ENCODE assay signal across 1 cellular context in the genomic region with DNA sequence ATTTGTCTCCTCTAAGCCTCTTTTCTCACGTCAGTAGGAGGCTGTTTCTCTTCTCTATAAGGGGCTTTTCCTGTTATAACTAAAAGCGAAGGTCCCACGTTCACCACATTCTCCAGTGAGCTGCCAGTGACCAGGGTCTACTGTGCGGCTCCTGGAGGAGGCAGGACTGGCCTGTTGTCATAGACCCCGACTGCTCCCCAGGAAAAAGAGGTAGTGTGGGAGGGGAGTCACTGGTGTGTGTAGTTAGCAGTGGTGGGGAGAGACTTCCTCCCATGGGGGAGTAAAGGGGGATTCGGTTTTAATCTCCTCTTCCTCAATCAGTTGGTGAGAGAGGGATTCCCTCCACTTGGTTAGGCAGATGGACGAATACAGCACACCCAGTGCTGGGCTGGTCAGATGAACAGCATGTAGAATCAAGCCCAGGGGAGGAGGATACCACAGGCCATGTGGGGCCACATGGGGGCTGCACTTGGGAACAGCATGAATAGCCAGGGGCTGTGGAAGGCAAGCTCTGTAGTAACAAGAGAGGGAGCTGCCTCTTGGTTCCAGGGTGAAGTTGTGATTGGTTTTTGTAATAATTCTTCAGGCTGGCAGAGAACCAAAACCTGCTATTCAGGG.
TF ChIP-seq lines count a peak whose summit lies in the region.

No MANE protein-coding gene starts in this region.

TF ChIP-seq in IMR-90, 13 proteins besides CTCF, POLR2A, EP300 and RAD21:
- TF ChIP-seq CEBPB (IDR thresholded peaks at IDR 0.05; ENCODE audit: low read depth, low read length): no peak
- no peak for TF ChIP-seq MAFK (IDR thresholded peaks at IDR 0.05; ENCODE audit: low read depth, low read length)
- TF ChIP-seq NFE2L2 (IDR thresholded peaks at IDR 0.05; ENCODE audit: low read depth, low read length): no peak
- TF ChIP-seq RFX5 (IDR thresholded peaks at IDR 0.05; ENCODE audit: low read depth, low read length): no peak
- TF ChIP-seq RCOR1 (IDR thresholded peaks at IDR 0.05; ENCODE audit: insufficient replicate concordance, low read length): no peak
- no peak for TF ChIP-seq FOS (IDR thresholded peaks at IDR 0.05; ENCODE audit: low read depth, low read length)
- no peak for TF ChIP-seq MAZ (IDR thresholded peaks at IDR 0.05; ENCODE audit: borderline replicate concordance, low read depth, low read length)
- TF ChIP-seq CHD1 (IDR thresholded peaks at IDR 0.05; ENCODE audit: low read depth, low read length): no peak
- TF ChIP-seq SMC3 (IDR thresholded peaks at IDR 0.05; ENCODE audit: low read depth, low read length): no peak
- no peak for TF ChIP-seq MXI1 (IDR thresholded peaks at IDR 0.05; ENCODE audit: borderline replicate concordance, low read depth, low read length)
- TF ChIP-seq, protein P1, sequence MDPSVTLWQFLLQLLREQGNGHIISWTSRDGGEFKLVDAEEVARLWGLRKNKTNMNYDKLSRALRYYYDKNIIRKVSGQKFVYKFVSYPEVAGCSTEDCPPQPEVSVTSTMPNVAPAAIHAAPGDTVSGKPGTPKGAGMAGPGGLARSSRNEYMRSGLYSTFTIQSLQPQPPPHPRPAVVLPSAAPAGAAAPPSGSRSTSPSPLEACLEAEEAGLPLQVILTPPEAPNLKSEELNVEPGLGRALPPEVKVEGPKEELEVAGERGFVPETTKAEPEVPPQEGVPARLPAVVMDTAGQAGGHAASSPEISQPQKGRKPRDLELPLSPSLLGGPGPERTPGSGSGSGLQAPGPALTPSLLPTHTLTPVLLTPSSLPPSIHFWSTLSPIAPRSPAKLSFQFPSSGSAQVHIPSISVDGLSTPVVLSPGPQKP (IDR thresholded peaks at IDR 0.05; ENCODE audit: borderline replicate concordance, low read depth, low read length): no peak
- no peak for TF ChIP-seq BHLHE40 (IDR thresholded peaks at IDR 0.05; ENCODE audit: low read depth, low read length)
- TF ChIP-seq, protein P2, sequence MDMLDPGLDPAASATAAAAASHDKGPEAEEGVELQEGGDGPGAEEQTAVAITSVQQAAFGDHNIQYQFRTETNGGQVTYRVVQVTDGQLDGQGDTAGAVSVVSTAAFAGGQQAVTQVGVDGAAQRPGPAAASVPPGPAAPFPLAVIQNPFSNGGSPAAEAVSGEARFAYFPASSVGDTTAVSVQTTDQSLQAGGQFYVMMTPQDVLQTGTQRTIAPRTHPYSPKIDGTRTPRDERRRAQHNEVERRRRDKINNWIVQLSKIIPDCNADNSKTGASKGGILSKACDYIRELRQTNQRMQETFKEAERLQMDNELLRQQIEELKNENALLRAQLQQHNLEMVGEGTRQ (IDR thresholded peaks at IDR 0.05; ENCODE audit: low read depth, low read length): no peak
